In the genomic region with DNA sequence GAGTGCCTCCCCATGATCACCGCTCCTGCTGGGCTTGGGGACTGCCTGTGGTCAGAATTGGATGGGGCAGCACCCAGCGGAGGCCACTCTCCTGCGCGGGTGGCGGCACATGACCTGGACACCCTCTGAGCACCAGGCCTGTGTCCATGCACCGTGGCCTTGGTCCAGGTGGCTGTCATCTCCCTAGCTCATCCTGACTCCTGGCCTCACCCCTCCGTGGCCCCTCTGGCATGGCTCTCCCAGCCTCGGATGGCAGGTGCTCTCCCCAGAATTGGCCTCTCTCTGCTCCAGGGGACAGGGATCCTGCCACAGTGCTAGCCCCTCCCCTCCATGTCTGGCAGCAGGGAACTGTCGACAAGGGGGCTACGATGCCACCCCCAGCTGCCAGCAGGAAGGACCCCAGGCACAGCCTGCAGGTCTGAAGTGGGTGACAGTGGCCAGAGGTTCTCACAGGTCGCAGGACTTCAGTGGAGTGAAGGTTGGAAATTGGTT, we compare ENCODE assay signal across 24 cellular contexts. TPM values are rescaled to one million over a fixed set of nuclear protein-coding genes. Genes with fewer than 3 reads are reported as not detected.
DNase-seq lines count a peak whose midpoint lies in the region; ATAC-seq and TF ChIP-seq lines count a peak whose summit lies in the region.
"Had no signal": no experiment of that assay in that cellular context is flagged by ENCODE, and none has a peak within 500 bp of the region (broad histone marks: within the 10 kb centered on the region; RNA-seq: fewer than 3 reads in every experiment).

No MANE protein-coding gene starts in this region.

- intact Hi-C loops in left lung (cut with DNase I): no loop called here

- H3K4me1 Mint-ChIP-seq in stimulated activated memory B cell treated with anti-CD40 and anti-IgM and Interleukin-4, amounts not matched to agents 10 μg/mL and 1 μg/mL and 100 μg/mL, for 72 hours: no peaks in the 10 kb centered on the region

- peaks cover 10% of the 10 kb centered on the region for H3K27me3 Mint-ChIP-seq in stimulated activated memory B cell treated with anti-CD40 and anti-IgM and Interleukin-4, amounts not matched to agents 10 μg/mL and 1 μg/mL and 100 μg/mL, for 72 hours
- H3K27me3 Mint-ChIP-seq: dendritic cell treated with granulocyte-macrophage colony-stimulating factor and Interleukin-4, amounts not matched to agents 40 ng/mL and 50 ng/mL, for 4 days had no signal

- DNase-seq in NCI-H1417 (lab: John Stamatoyannopoulos, UW) (peak in 2 of 3 experiments; percentile 27 to 51), NCI-H1417 treated with DMSO at 0.1 percent for 48 hours (lab: John Stamatoyannopoulos, UW) (no peak), left lung (no peak), hypothalamus (lab: John Stamatoyannopoulos, UW) (no peak), OCI-M2 (lab: John Stamatoyannopoulos, UW; ENCODE audit: unreplicated experiment) (no peak)
- DNase-seq: activated CD4-positive, alpha-beta T cell treated with anti-CD3 and anti-CD28 coated beads, Interleukin-2, amount 50 U/mL, for 1 hour; activated T-cell treated with anti-CD3 and anti-CD28 coated beads for 4 hours; body of pancreas; C1 segment of cervical spinal cord; naive thymus-derived CD4-positive, alpha-beta T cell; NCI-H187 treated with DMSO at 0.1 percent for 48 hours; PC-9; stimulated activated CD4-positive, alpha-beta T cell treated with anti-CD3 and anti-CD28 coated beads, Interleukin-12 subunit alpha, Interleukin-12 subunit beta, amount 100 ng/mL, for 4 hours; stimulated activated naive CD4-positive, alpha-beta T cell; SW 1271 had no signal

- no peak overlapping the region for H3K4me3 Mint-ChIP-seq in stimulated activated memory B cell treated with anti-CD40 and anti-IgM and Interleukin-4, amounts not matched to agents 10 μg/mL and 1 μg/mL and 100 μg/mL, for 72 hours
- H3K4me3 Mint-ChIP-seq: dendritic cell treated with granulocyte-macrophage colony-stimulating factor and Interleukin-4, amounts not matched to agents 40 ng/mL and 50 ng/mL, for 4 days; naive thymus-derived CD4-positive, alpha-beta T cell had no signal

- no peaks in the 10 kb centered on the region for H3K9me3 ChIP-seq in left lung
- H3K9me3 ChIP-seq: body of pancreas, gastroesophageal sphincter, tibial nerve had no signal

- peak overlapping the region; percentile 62 for H3K27ac ChIP-seq in cingulate gyrus (ENCODE audit: low read depth, low read length)
- no peak overlapping the region for H3K27ac ChIP-seq in left lung
- H3K27ac ChIP-seq: body of pancreas, PC-9 had no signal

- no peaks in the 10 kb centered on the region for H3K36me3 Mint-ChIP-seq in stimulated activated memory B cell treated with anti-CD40 and anti-IgM and Interleukin-4, amounts not matched to agents 10 μg/mL and 1 μg/mL and 100 μg/mL, for 72 hours
- H3K36me3 Mint-ChIP-seq: activated naive CD4-positive, alpha-beta T cell treated with anti-CD3 and anti-CD28 coated beads, Interleukin-2, amount 50 U/mL, for 72 hours; naive thymus-derived CD4-positive, alpha-beta T cell had no signal

- H3K27ac Mint-ChIP-seq in stimulated activated memory B cell treated with anti-CD40 and anti-IgM and Interleukin-4, amounts not matched to agents 10 μg/mL and 1 μg/mL and 100 μg/mL, for 72 hours: no peak overlapping the region
- H3K27ac Mint-ChIP-seq: activated naive CD4-positive, alpha-beta T cell treated with anti-CD3 and anti-CD28 coated beads, Interleukin-2, amount 50 U/mL, for 72 hours; dendritic cell treated with granulocyte-macrophage colony-stimulating factor and Interleukin-4, amounts not matched to agents 40 ng/mL and 50 ng/mL, for 4 days; naive thymus-derived CD4-positive, alpha-beta T cell had no signal

- no peaks in the 10 kb centered on the region for H3K4me1 ChIP-seq in left lung
- H3K4me1 ChIP-seq: body of pancreas, tibial nerve had no signal

- H3K4me3 ChIP-seq in left lung: no peak overlapping the region
- H3K4me3 ChIP-seq: body of pancreas, gastroesophageal sphincter, lung, PC-9, tibial nerve had no signal

- H3K36me3 ChIP-seq in left lung: peaks cover 0 to 72% of the 10 kb centered on the region in 2 donors

- ATAC-seq in left lung (peak; percentile 17), GM19467 (IDR thresholded peaks at IDR 0.05; ENCODE audit: unreplicated experiment) (no peak)
- peak; percentile 6 for ATAC-seq in stimulated activated memory B cell treated with anti-CD40 and anti-IgM and Interleukin-4, amounts not matched to agents 10 μg/mL and 1 μg/mL and 100 μg/mL, for 72 hours
- ATAC-seq: activated naive CD4-positive, alpha-beta T cell treated with anti-CD3 and anti-CD28 coated beads, Interleukin-2, amount 50 U/mL, for 72 hours; body of pancreas; gastroesophageal sphincter; naive thymus-derived CD4-positive, alpha-beta T cell had no signal

- H3K9me3 Mint-ChIP-seq in stimulated activated memory B cell treated with anti-CD40 and anti-IgM and Interleukin-4, amounts not matched to agents 10 μg/mL and 1 μg/mL and 100 μg/mL, for 72 hours: no peaks in the 10 kb centered on the region
- H3K9me3 Mint-ChIP-seq: activated naive CD4-positive, alpha-beta T cell treated with anti-CD3 and anti-CD28 coated beads, Interleukin-2, amount 50 U/mL, for 72 hours; dendritic cell treated with granulocyte-macrophage colony-stimulating factor and Interleukin-4, amounts not matched to agents 40 ng/mL and 50 ng/mL, for 4 days; naive thymus-derived CD4-positive, alpha-beta T cell had no signal

- H3K27me3 ChIP-seq in left lung: no peaks in the 10 kb centered on the region
- H3K27me3 ChIP-seq: body of pancreas, gastroesophageal sphincter, tibial nerve had no signal

- no peak for TF ChIP-seq CTCF in left lung (IDR thresholded peaks at IDR 0.05)

RNA-seq across cellular contexts. Expression of gene BTBD16, which starts 37.2 kb away (rescaled TPM):
- total RNA-seq in left lung: 1 to 10 TPM in 1 of 2 donors, under 1 TPM in 1; 0.86 to 2.1 TPM
- total RNA-seq: A172; activated naive CD4-positive, alpha-beta T cell treated with anti-CD3 and anti-CD28 coated beads, Interleukin-2, amount 50 U/mL, for 72 hours; body of pancreas; gastroesophageal sphincter; naive thymus-derived CD4-positive, alpha-beta T cell had no signal

Comparison
In these comparisons a context has a peak if more than half of its experiments do, and no peak if none do; other contexts are left out.
1. DNase-seq: peak in NCI-H1417 (2 of 3); none in NCI-H1417 treated with DMSO at 0.1 percent for 48 hours (single experiment), left lung (0 of 2), hypothalamus (0 of 51) and OCI-M2 (single experiment).